17 cellular contexts compared by ENCODE assay signal in the genomic region with DNA sequence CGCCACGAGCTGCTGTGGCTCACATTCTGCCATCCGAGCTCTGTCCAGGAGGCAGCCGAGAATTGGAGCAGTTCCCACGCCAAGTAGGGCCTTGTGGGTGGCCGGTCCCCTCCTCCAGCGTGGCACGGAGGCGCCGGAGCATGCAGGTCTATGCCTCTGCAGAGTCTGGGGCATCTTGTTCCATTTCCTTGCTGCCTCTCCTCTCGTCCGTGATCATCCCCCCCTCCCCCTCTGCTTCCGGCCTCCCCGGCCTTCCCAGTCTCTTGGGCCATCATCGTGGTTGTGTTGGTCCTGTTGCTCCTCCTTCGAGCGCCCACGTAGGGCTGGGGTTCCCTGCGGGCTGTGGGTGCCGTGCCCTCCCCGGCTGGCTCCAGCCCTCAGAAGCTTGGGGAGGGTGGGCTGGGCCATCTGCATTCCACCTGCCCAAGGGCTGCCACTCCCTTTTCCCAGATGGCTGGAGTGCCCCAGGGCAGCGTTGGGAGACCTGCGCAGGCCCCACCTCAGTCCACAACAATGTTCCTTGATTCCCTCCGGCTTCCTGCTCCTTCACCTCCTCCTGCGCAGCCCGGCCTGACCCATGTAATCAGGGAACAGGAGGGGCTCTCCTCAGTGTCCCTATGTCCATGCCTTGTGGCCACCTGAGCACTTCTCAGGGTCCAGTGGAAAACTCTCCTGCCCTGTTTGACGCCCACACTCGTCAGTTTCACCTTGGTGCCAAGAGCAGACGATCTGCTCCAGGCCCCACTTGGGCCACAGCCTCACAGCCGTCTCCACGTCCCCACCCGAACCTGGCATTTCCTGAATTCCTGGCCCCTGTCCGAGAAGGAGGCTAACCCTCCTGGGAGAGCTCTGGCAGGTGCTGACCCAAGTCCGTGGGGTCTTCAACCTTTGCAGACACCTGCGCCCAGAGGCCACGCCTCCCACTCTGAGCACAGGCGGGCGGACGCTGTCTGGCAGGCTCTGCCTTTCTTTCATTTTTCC. TPM values are rescaled to one million over a fixed set of nuclear protein-coding genes. Genes with fewer than 3 reads are reported as not detected.
DNase-seq lines count a peak whose midpoint lies in the region; TF ChIP-seq lines count a peak whose summit lies in the region.
"Had no signal": no experiment of that assay in that cellular context is flagged by ENCODE, and none has a peak within 500 bp of the region (broad histone marks: within the 10 kb centered on the region; RNA-seq: fewer than 3 reads in every experiment).

No MANE protein-coding gene starts in this region.

- TF ChIP-seq CTCF in MCF 10A (IDR thresholded peaks at IDR 0.05; ENCODE audit: unreplicated experiment): no peak
- no peak for TF ChIP-seq CTCF in esophagus squamous epithelium (IDR thresholded peaks at IDR 0.05)

- H3K27me3 ChIP-seq in esophagus squamous epithelium: no peaks in the 10 kb centered on the region

- intact Hi-C loops in MCF 10A (cut with micrococcal nuclease): no loop called here
- intact Hi-C loops in esophagus squamous epithelium (cut with DNase I): no loop called here

- H3K4me3 Mint-ChIP-seq in MCF 10A (ENCODE audit: unreplicated experiment): peak overlapping the region; percentile 57
- H3K4me3 Mint-ChIP-seq: activated CD8-positive, alpha-beta memory T cell treated with anti-CD3 and anti-CD28 coated beads, Interleukin-2, amount 10 ng/mL, durations not matched to agents 7 days and 5 days; CD8-positive, alpha-beta T cell; stimulated activated naive CD8-positive, alpha-beta T cell treated with anti-CD3 and anti-CD28 coated beads, Interleukin-15, amount 100 ng/mL, for 72 hours had no signal

- H3K4me3 ChIP-seq in esophagus squamous epithelium: no peak overlapping the region

- peaks cover 6 to 93% (median 7%) of the 10 kb centered on the region in 3 donors for H3K36me3 ChIP-seq in esophagus squamous epithelium

- no peaks in the 10 kb centered on the region for H3K9me3 Mint-ChIP-seq in MCF 10A (ENCODE audit: unreplicated experiment)
- H3K9me3 Mint-ChIP-seq: CD8-positive, alpha-beta T cell; stimulated activated naive CD8-positive, alpha-beta T cell treated with anti-CD3 and anti-CD28 coated beads, Interleukin-15, amount 100 ng/mL, for 72 hours had no signal

- peak overlapping the region; percentile 80 for H3K27ac Mint-ChIP-seq in MCF 10A (ENCODE audit: low read depth, unreplicated experiment)
- H3K27ac Mint-ChIP-seq: activated CD8-positive, alpha-beta memory T cell treated with anti-CD3 and anti-CD28 coated beads, Interleukin-2, amount 10 ng/mL, durations not matched to agents 7 days and 5 days; CD8-positive, alpha-beta T cell; stimulated activated naive CD8-positive, alpha-beta T cell treated with anti-CD3 and anti-CD28 coated beads, Interleukin-15, amount 100 ng/mL, for 72 hours had no signal

- POLR2A ChIA-PET in MCF 10A (lab: Yijun Ruan, JAX): interaction anchor here (0.7 to 2.2 kb wide), 3 partner anchors 13 to 71 kb away, joined by 3 to 6 read pairs (median 3); no protein-coding TSS in a partner anchor

- H3K36me3 Mint-ChIP-seq in MCF 10A (ENCODE audit: insufficient read depth, unreplicated experiment): peaks cover 73% of the 10 kb centered on the region
- H3K36me3 Mint-ChIP-seq: activated CD8-positive, alpha-beta memory T cell treated with anti-CD3 and anti-CD28 coated beads, Interleukin-2, amount 10 ng/mL, durations not matched to agents 7 days and 5 days; CD8-positive, alpha-beta T cell had no signal

- no peaks in the 10 kb centered on the region for H3K9me3 ChIP-seq in esophagus squamous epithelium

- peaks cover 32% of the 10 kb centered on the region for H3K4me1 Mint-ChIP-seq in MCF 10A (ENCODE audit: insufficient read depth, unreplicated experiment)
- H3K4me1 Mint-ChIP-seq: activated CD8-positive, alpha-beta memory T cell treated with anti-CD3 and anti-CD28 coated beads, Interleukin-2, amount 10 ng/mL, durations not matched to agents 7 days and 5 days; stimulated activated naive CD8-positive, alpha-beta T cell treated with anti-CD3 and anti-CD28 coated beads, Interleukin-15, amount 100 ng/mL, for 72 hours had no signal

- CTCF ChIA-PET in MCF 10A (lab: Yijun Ruan, JAX): interaction anchor here (0.5 to 1.5 kb wide), 4 partner anchors 13 to 776 kb away, joined by 3 to 8 read pairs (median 4); no protein-coding TSS in a partner anchor

- no peak for TF ChIP-seq POLR2A in esophagus squamous epithelium (IDR thresholded peaks at IDR 0.05)

- peak overlapping the region in 2 of 4 donors; percentile 13 to 65 for H3K27ac ChIP-seq in esophagus squamous epithelium

- 71 to 81% methylated on average over 23 of the region's 39 CpGs for WGBS in esophagus squamous epithelium, 2 donors

- DNase-seq in HT-29 (ENCODE audit: low spot score): peak; percentile 80
- DNase-seq in MCF 10A (ENCODE audit: unreplicated experiment): peak; percentile 35
- peak; percentile 23 for DNase-seq in kidney glomerular epithelial cell (lab: John Stamatoyannopoulos, UW)
- DNase-seq in renal cortical epithelial cell (ENCODE audit: low read depth): peak; percentile 71
- no peak for DNase-seq in cortex of kidney (lab: John Stamatoyannopoulos, UW)
- no peak for DNase-seq in activated CD4-positive, CD25-positive, alpha-beta regulatory T cell treated with anti-CD3 and anti-CD28 coated beads, Interleukin-2, amount 50 U/mL, for 72 hours
- DNase-seq in esophagus squamous epithelium (lab: John Stamatoyannopoulos, UW): no peak
- no peak for DNase-seq in NCI-H446 (lab: John Stamatoyannopoulos, UW)
- DNase-seq: activated CD4-positive, alpha-beta T cell treated with anti-CD3 and anti-CD28 coated beads for 1 hour; activated CD8-positive, alpha-beta memory T cell treated with anti-CD3 and anti-CD28 coated beads, Interleukin-2, amount 10 ng/mL, durations not matched to agents 7 days and 5 days; CD8-positive, alpha-beta T cell; effector memory CD4-positive, alpha-beta T cell; hippocampal formation; NCI-H2171; OCI-M1; stimulated activated CD4-positive, alpha-beta T cell treated with anti-CD3 and anti-CD28 coated beads, Interleukin-1b, Interleukin-23, amount 100 ng/mL, for 48 hours; stimulated activated naive CD8-positive, alpha-beta T cell treated with anti-CD3 and anti-CD28 coated beads, Interleukin-15, amount 100 ng/mL, for 72 hours had no signal

- BruUV-seq in MCF 10A (replicated peaks; lab: Mats Ljungman, UMichigan): no TSS peak

- peaks cover 4 to 64% (median 5%) of the 10 kb centered on the region in 3 donors for H3K4me1 ChIP-seq in esophagus squamous epithelium

- H3K27me3 Mint-ChIP-seq in MCF 10A (ENCODE audit: insufficient read depth, unreplicated experiment): no peaks in the 10 kb centered on the region
- H3K27me3 Mint-ChIP-seq: activated CD8-positive, alpha-beta memory T cell treated with anti-CD3 and anti-CD28 coated beads, Interleukin-2, amount 10 ng/mL, durations not matched to agents 7 days and 5 days; stimulated activated naive CD8-positive, alpha-beta T cell treated with anti-CD3 and anti-CD28 coated beads, Interleukin-15, amount 100 ng/mL, for 72 hours had no signal

RNA-seq across cellular contexts. Expression of gene BAIAP2, which starts 37.1 kb away (rescaled TPM):
- 93.8 and 105 TPM in 2 replicates for total RNA-seq in HT-29 (2014; rRNA removed; shearing (Covaris generic))
- total RNA-seq in MCF 10A (2022): 46.4 and 67.0 TPM in 2 replicates
- total RNA-seq in renal cortical epithelial cell: 29.2 and 55.2 TPM in 2 replicates
- 100 to 1,000 TPM in 3 of 4 donors, 10 to 100 TPM in 1; 87.8 to 175 (median 105) TPM for total RNA-seq in esophagus squamous epithelium

Comparison
In these comparisons a context has a peak if more than half of its experiments do, and no peak if none do; other contexts are left out.
1. DNase-seq: peak in HT-29 (single experiment), MCF 10A (single experiment), kidney glomerular epithelial cell (single experiment) and renal cortical epithelial cell (single experiment); none in cortex of kidney (single experiment), activated CD4-positive, CD25-positive, alpha-beta regulatory T cell treated with anti-CD3 and anti-CD28 coated beads, Interleukin-2, amount 50 U/mL, for 72 hours (single experiment), esophagus squamous epithelium (single experiment) and NCI-H446 (0 of 2).